In genomic region chr2:8234253-8234652, GRCh38 we compare ENCODE assay signal across 1 cellular context.
TF ChIP-seq lines count a peak whose summit lies in the region.

No MANE protein-coding gene starts in this region.

TF ChIP-seq in GM12878, 131 proteins besides CTCF, POLR2A, EP300 and RAD21 (continued from another document):
- TF ChIP-seq CEBPB (IDR thresholded peaks at IDR 0.05; ENCODE audit: borderline replicate concordance in 1 of 2, low read depth in 2 of 2, low read length in 2 of 2): no peak
- peak; percentile 32; the same call in 1 of the 2 replicates for TF ChIP-seq BCL11A (IDR thresholded peaks at IDR 0.05; ENCODE audit: low read depth, low read length)
- no peak for TF ChIP-seq LARP7 (IDR thresholded peaks at IDR 0.05)
- no peak for TF ChIP-seq IRF5 (IDR thresholded peaks at IDR 0.05; ENCODE audit: borderline replicate concordance)
- TF ChIP-seq SPI1 (IDR thresholded peaks at IDR 0.05; ENCODE audit: borderline replicate concordance, insufficient read depth, low read depth, low read length): peak; percentile 32; the same call in 1 of the 2 replicates
- no peak for TF ChIP-seq ZNF687 (IDR thresholded peaks at IDR 0.05)
- no peak for TF ChIP-seq WRNIP1 (IDR thresholded peaks at IDR 0.05; ENCODE audit: borderline replicate concordance, low read depth, low read length)
- no peak for TF ChIP-seq CHD2 (IDR thresholded peaks at IDR 0.05; ENCODE audit: borderline replicate concordance, low read depth, low read length)
- no peak for TF ChIP-seq USF2 (IDR thresholded peaks at IDR 0.05; ENCODE audit: borderline replicate concordance, low read depth, low read length)
- no peak for TF ChIP-seq TAF1 (IDR thresholded peaks at IDR 0.05; ENCODE audit: borderline replicate concordance, low read depth, low read length)
- peak; percentile 37; the same call in 1 of the 2 replicates for TF ChIP-seq CREM (IDR thresholded peaks at IDR 0.05; ENCODE audit: low read depth)
- no peak for TF ChIP-seq RBBP5 (conservative IDR thresholded peaks at IDR 0.05)
- peak; percentile 87 for TF ChIP-seq TCF12 (IDR thresholded peaks at IDR 0.05; ENCODE audit: low read depth, low read length)
- peak; percentile 53; the same call in 1 of the 2 replicates for TF ChIP-seq MTA3 (IDR thresholded peaks at IDR 0.05; ENCODE audit: borderline replicate concordance, low read length)
- no peak for TF ChIP-seq SREBF2 (IDR thresholded peaks at IDR 0.05; ENCODE audit: low read length)
- TF ChIP-seq EGR1 (IDR thresholded peaks at IDR 0.05; ENCODE audit: borderline replicate concordance in 1 of 2, low read depth in 2 of 2, low read length in 2 of 2): 0 out of 3 replicates have a peak, but pooled peaks of 1 of the 2 experiments have one; percentile 16
TF ChIP-seq in GM12878: peak in this region for 11.
